Comparison of ENCODE assay signal across 8 cellular contexts in the genomic region with DNA sequence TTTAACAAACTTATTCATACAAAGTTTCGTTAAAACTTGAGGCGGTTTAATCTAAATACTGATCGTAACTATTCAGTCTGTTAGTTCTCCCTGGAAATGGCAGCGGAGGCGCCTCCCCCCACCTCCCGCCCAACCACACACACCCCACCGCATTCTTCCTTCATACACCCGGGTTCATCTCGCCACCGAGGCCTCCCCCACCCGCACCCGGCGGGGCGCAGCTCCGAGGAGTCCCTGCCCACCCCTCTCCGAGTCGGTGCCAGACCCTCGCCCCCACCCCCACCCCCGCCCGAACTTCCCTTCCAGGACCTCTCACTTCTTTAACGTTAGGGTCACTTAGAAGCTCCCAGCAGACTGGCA. TPM values are rescaled to one million over a fixed set of nuclear protein-coding genes. Genes with fewer than 3 reads are reported as not detected.
A peak's percentile ranks its signal among the peaks of the same experiment; 100 is the strongest.
DNase-seq lines count a peak whose midpoint lies in the region; ATAC-seq, FAIRE-seq and TF ChIP-seq lines count a peak whose summit lies in the region.

No MANE protein-coding gene starts in this region.

- no peaks in the 10 kb centered on the region for H3K9me2 ChIP-seq in DOHH2 (replicated peaks; ENCODE audit: control insufficient read depth, low read length)

- peak overlapping the region; percentile 97 for H3K27ac ChIP-seq in DOHH2 (ENCODE audit: low read depth, low read length)
- H3K27ac ChIP-seq in cardiac muscle cell = peak overlapping the region; percentile 63
- peak overlapping the region; percentile 92 for H3K27ac ChIP-seq in rectal smooth muscle tissue (ENCODE audit: low read depth, low read length)

- H3K36me3 Mint-ChIP-seq in activated T-cell treated with anti-CD3 and anti-CD28 coated beads, Interleukin-2, amount 50 U/mL, for 4 hours (ENCODE audit: insufficient read depth) = no peaks in the 10 kb centered on the region

- H3K36me3 ChIP-seq in DOHH2 (ENCODE audit: control insufficient read depth, low read length) = no peaks in the 10 kb centered on the region
- H3K36me3 ChIP-seq in cardiac muscle cell = no peaks in the 10 kb centered on the region
- no peaks in the 10 kb centered on the region for H3K36me3 ChIP-seq in rectal smooth muscle tissue (ENCODE audit: control insufficient read depth, insufficient read depth, low read length)

- peaks cover 51% of the 10 kb centered on the region for H3K79me2 ChIP-seq in DOHH2 (ENCODE audit: control insufficient read depth, low read length)

- peak overlapping the region; percentile 96 for H3K4me2 ChIP-seq in DOHH2 (ENCODE audit: low read length)

- H3K4me1 Mint-ChIP-seq in activated T-cell treated with anti-CD3 and anti-CD28 coated beads, Interleukin-2, amount 50 U/mL, for 4 hours (ENCODE audit: low read depth) = peaks cover 37% of the 10 kb centered on the region

- no peaks in the 10 kb centered on the region for H3K9me3 Mint-ChIP-seq in activated T-cell treated with anti-CD3 and anti-CD28 coated beads, Interleukin-2, amount 50 U/mL, for 4 hours

- peaks cover 47% of the 10 kb centered on the region for H3K4me1 ChIP-seq in DOHH2 (ENCODE audit: control insufficient read depth, low read length)
- H3K4me1 ChIP-seq in cardiac muscle cell (ENCODE audit: low read depth) = peaks cover 3% of the 10 kb centered on the region
- peaks cover 3% of the 10 kb centered on the region for H3K4me1 ChIP-seq in rectal smooth muscle tissue (ENCODE audit: control insufficient read depth, insufficient read depth, low read length)

- H3K4me3 Mint-ChIP-seq in activated T-cell treated with anti-CD3 and anti-CD28 coated beads, Interleukin-2, amount 50 U/mL, for 4 hours = peak overlapping the region; percentile 89

- no peak for TF ChIP-seq CTCF in DOHH2 (IDR thresholded peaks at IDR 0.05; ENCODE audit: low read depth, low read length, poor library complexity, severe bottlenecking)
- no peak for TF ChIP-seq CTCF in cardiac muscle cell (IDR thresholded peaks at IDR 0.05; ENCODE audit: low read depth, low read length)

- peaks cover 29% of the 10 kb centered on the region for H3F3A ChIP-seq in DOHH2 (ENCODE audit: control insufficient read depth, insufficient read depth)

- H3K27me3 Mint-ChIP-seq in activated T-cell treated with anti-CD3 and anti-CD28 coated beads, Interleukin-2, amount 50 U/mL, for 4 hours (ENCODE audit: low read depth) = peaks cover 48% of the 10 kb centered on the region

- peak overlapping the region; percentile 22 for H3K9ac ChIP-seq in rectal smooth muscle tissue (ENCODE audit: low read length)

- H3K9me3 ChIP-seq in DOHH2 (ENCODE audit: control insufficient read depth, insufficient read depth, low read length) = no peaks in the 10 kb centered on the region
- no peaks in the 10 kb centered on the region for H3K9me3 ChIP-seq in cardiac muscle cell (ENCODE audit: low read depth)

- peak overlapping the region; percentile 86 for H3K4me3 ChIP-seq in DOHH2 (ENCODE audit: low read length)
- H3K4me3 ChIP-seq in cardiac muscle cell = peak overlapping the region; percentile 65
- peak overlapping the region; percentile 94 for H3K4me3 ChIP-seq in rectal smooth muscle tissue (ENCODE audit: low read length)

- no peak for FAIRE-seq in HTR-8/SVneo (lab: Jason Lieb, UNC)

- no peaks in the 10 kb centered on the region for H3K27me3 ChIP-seq in DOHH2 (ENCODE audit: control insufficient read depth, low read length)
- no peaks in the 10 kb centered on the region for H3K27me3 ChIP-seq in cardiac muscle cell
- H3K27me3 ChIP-seq in rectal smooth muscle tissue (ENCODE audit: control insufficient read depth, insufficient read depth, low read length) = no peaks in the 10 kb centered on the region

- H4K20me1 ChIP-seq in DOHH2 (ENCODE audit: control insufficient read depth, insufficient read depth, low read depth, low read length) = peaks cover 5% of the 10 kb centered on the region; the same call in 1 of the 2 replicates

- ATAC-seq in activated T-cell treated with anti-CD3 and anti-CD28 coated beads, Interleukin-2, amount 50 U/mL, for 4 hours = no peak

- DNase-seq in Kasumi-1 (lab: John Stamatoyannopoulos, UW) (peak; percentile 41 to 64), cardiac muscle cell (ENCODE audit: low read depth in 1 of 2, low spot score in 1 of 2) (peak; percentile 64 to 66), midbrain (lab: John Stamatoyannopoulos, UW) (no peak), HTR-8/SVneo (ENCODE audit: insufficient read length, low spot score) (no peak)
- DNase-seq in activated T-cell treated with anti-CD3 and anti-CD28 coated beads, Interleukin-2, amount 50 U/mL, for 4 hours = no peak
- DNase-seq in activated CD4-positive, alpha-beta T cell treated with anti-CD3 and anti-CD28 coated beads, Interleukin-2, amount 50 U/mL, for 4 hours = no peak

RNA-seq across cellular contexts. Expression of gene ZNF516, which starts 0.9 kb away (rescaled TPM):
- total RNA-seq in activated T-cell treated with anti-CD3 and anti-CD28 coated beads, Interleukin-2, amount 50 U/mL, for 4 hours = 1 to 10 TPM; 3.0 to 4.3 (median 4.0) TPM
- total RNA-seq in cardiac muscle cell = 44.7 and 78.6 TPM in 2 replicates
- polyA plus RNA-seq in cardiac muscle cell = 17.0 and 26.2 TPM in 2 replicates

Comparison
In these comparisons a context has a peak if more than half of its experiments do, and no peak if none do; other contexts are left out.
1. DNase-seq: peak in Kasumi-1 (2 of 2) and cardiac muscle cell (2 of 2); none in activated T-cell treated with anti-CD3 and anti-CD28 coated beads, Interleukin-2, amount 50 U/mL, for 4 hours (single experiment), midbrain (single experiment), HTR-8/SVneo (single experiment) and activated CD4-positive, alpha-beta T cell treated with anti-CD3 and anti-CD28 coated beads, Interleukin-2, amount 50 U/mL, for 4 hours (0 of 2).
2. Peak in every context shown above with its lines, with median percentiles within 50 percentile points of each other: H3K27ac ChIP-seq and H3K4me3 ChIP-seq.